11 cellular contexts compared by ENCODE assay signal in genomic region chr4:88599298-88599697, GRCh38. TPM values are rescaled to one million over a fixed set of nuclear protein-coding genes. Genes with fewer than 3 reads are reported as not detected.
A peak's percentile ranks its signal among the peaks of the same experiment; 100 is the strongest.
DNase-seq lines count a peak whose midpoint lies in the region; ATAC-seq and TF ChIP-seq lines count a peak whose summit lies in the region.
"Had no signal": no experiment of that assay in that cellular context is flagged by ENCODE, and none has a peak within 500 bp of the region (broad histone marks: within the 10 kb centered on the region; RNA-seq: fewer than 3 reads in every experiment).

No MANE protein-coding gene starts in this region.

- H3K4me3 ChIP-seq in astrocyte of the spinal cord (ENCODE audit: low read depth, low read length) (no peak overlapping the region), right cardiac atrium (ENCODE audit: low read length) (no peak overlapping the region), thoracic aorta (peak overlapping the region; percentile 31)

- CTCF ChIA-PET in activated CD4-positive, alpha-beta T cell treated with anti-CD3 and anti-CD28 coated beads for 36 hours (lab: Charles Lee), result interaction anchor here (0.6 to 1.2 kb wide), 5 partner anchors 9 to 75 kb away, joined by 3 to 4 read pairs (median 3); no protein-coding TSS in a partner anchor

- H3K36me3 Mint-ChIP-seq in activated CD4-positive, alpha-beta T cell treated with anti-CD3 and anti-CD28 coated beads for 36 hours (ENCODE audit: low read depth), result peaks cover 44% of the 10 kb centered on the region

- peaks cover 1% of the 10 kb centered on the region for H3K9me3 Mint-ChIP-seq in activated CD4-positive, alpha-beta T cell treated with anti-CD3 and anti-CD28 coated beads for 36 hours (ENCODE audit: low read depth)
- H3K9me3 Mint-ChIP-seq: stimulated activated naive B cell treated with anti-CD40 and anti-IgM and Interleukin-4, amounts not matched to agents 10 μg/mL and 1 μg/mL and 100 μg/mL, for 72 hours had no signal

- no peaks in the 10 kb centered on the region for H3K27me3 ChIP-seq in right cardiac atrium (ENCODE audit: control insufficient read depth, insufficient read depth)
- no peaks in the 10 kb centered on the region for H3K27me3 ChIP-seq in thoracic aorta (replicated peaks; ENCODE audit: insufficient read depth)

- H3K4me1 Mint-ChIP-seq in activated CD4-positive, alpha-beta T cell treated with anti-CD3 and anti-CD28 coated beads for 36 hours, result peaks cover 65% of the 10 kb centered on the region

- H3K36me3 ChIP-seq in thoracic aorta, result peaks cover 4% of the 10 kb centered on the region

- WGBS in right cardiac atrium, result 60% methylated on average over 3 of the region's 3 CpGs

- H3K9me3 ChIP-seq in right cardiac atrium (ENCODE audit: control insufficient read depth, low read length), result no peaks in the 10 kb centered on the region
- no peaks in the 10 kb centered on the region for H3K9me3 ChIP-seq in thoracic aorta

- peak overlapping the region; percentile 64 for H3K27ac Mint-ChIP-seq in activated CD4-positive, alpha-beta T cell treated with anti-CD3 and anti-CD28 coated beads for 36 hours

- H3K27me3 Mint-ChIP-seq in activated CD4-positive, alpha-beta T cell treated with anti-CD3 and anti-CD28 coated beads for 36 hours, result no peaks in the 10 kb centered on the region
- H3K27me3 Mint-ChIP-seq: stimulated activated naive B cell treated with anti-CD40 and anti-IgM and Interleukin-4, amounts not matched to agents 10 μg/mL and 1 μg/mL and 100 μg/mL, for 72 hours had no signal

- intact Hi-C loops in activated CD4-positive, alpha-beta T cell treated with anti-CD3 and anti-CD28 coated beads for 36 hours (cut with DNase I, micrococcal nuclease), result loop anchor here (10.0 kb wide), 2 partner anchors 516 to 1664 kb away; partner anchors contain the start of genes AFF1 (in 1 of the 2) and TIGD2 (in 1 of the 2)
- intact Hi-C loops in right cardiac atrium (cut with DNase I), result loop anchor here in 1 of 4 donors (10.0 kb wide), 1 partner anchor 64 kb away; no protein-coding TSS in a partner anchor

- H3K27ac ChIP-seq in right cardiac atrium (ENCODE audit: low read length) (no peak overlapping the region), thoracic aorta (peak overlapping the region; percentile 4 to 51)

- peaks cover 8% of the 10 kb centered on the region for H3K4me1 ChIP-seq in right cardiac atrium (ENCODE audit: control insufficient read depth, insufficient read depth, low read length)
- peaks cover 15 to 40% of the 10 kb centered on the region in 2 donors for H3K4me1 ChIP-seq in thoracic aorta (ENCODE audit: control insufficient read depth in 1 of 2, low read depth in 2 of 2)

- DNase-seq in activated CD4-positive, alpha-beta T cell treated with anti-CD3 and anti-CD28 coated beads for 36 hours, result no peak
- DNase-seq in activated CD4-positive, alpha-beta T cell treated with anti-CD3 and anti-CD28 coated beads for 1 hour, result no peak
- DNase-seq in astrocyte of the spinal cord (ENCODE audit: low read depth, low spot score), result peak; percentile 51
- no peak for DNase-seq in right cardiac atrium
- DNase-seq in thoracic aorta (ENCODE audit: low spot score), result no peak
- DNase-seq in midbrain (lab: John Stamatoyannopoulos, UW), result no peak
- DNase-seq: NCI-H226; stimulated activated naive B cell treated with anti-CD40 and anti-IgM and Interleukin-4, amounts not matched to agents 10 μg/mL and 1 μg/mL and 100 μg/mL, for 72 hours; T1000 had no signal

- no peak for ATAC-seq in activated CD4-positive, alpha-beta T cell treated with anti-CD3 and anti-CD28 coated beads for 36 hours
- ATAC-seq in right cardiac atrium, result peak; percentile 66 to 71
- peak; percentile 59 for ATAC-seq in thoracic aorta (ENCODE audit: insufficient number of reproducible peaks, low FRiP score, low read depth)
- ATAC-seq in GM18498 (IDR thresholded peaks at IDR 0.05; ENCODE audit: unreplicated experiment), result no peak
- ATAC-seq in HG02610 (IDR thresholded peaks at IDR 0.05; ENCODE audit: unreplicated experiment), result no peak
- ATAC-seq: stimulated activated naive B cell treated with anti-CD40 and anti-IgM and Interleukin-4, amounts not matched to agents 10 μg/mL and 1 μg/mL and 100 μg/mL, for 72 hours had no signal

- in situ Hi-C loops in astrocyte of the spinal cord (cut with HindIII; ENCODE audit: low sequenced_read_pairs), result no loop called here

- POLR2A ChIA-PET in activated CD4-positive, alpha-beta T cell treated with anti-CD3 and anti-CD28 coated beads for 36 hours (lab: Charles Lee), result no interaction called here

- TF ChIP-seq CTCF in astrocyte of the spinal cord (IDR thresholded peaks at IDR 0.05; ENCODE audit: low read depth, low read length) (no peak), thoracic aorta (IDR thresholded peaks at IDR 0.05) (no peak)

- H3K4me3 Mint-ChIP-seq in activated CD4-positive, alpha-beta T cell treated with anti-CD3 and anti-CD28 coated beads for 36 hours, result peak overlapping the region; percentile 32

RNA-seq across cellular contexts. Expression of gene HERC3, which starts 7.0 kb away (rescaled TPM):
- total RNA-seq in activated CD4-positive, alpha-beta T cell treated with anti-CD3 and anti-CD28 coated beads for 36 hours, result 10 to 100 TPM; 26.2 to 41.8 TPM
- 10 to 100 TPM; 42.4 to 60.6 (median 50.9) TPM for total RNA-seq in right cardiac atrium
- 18.0 TPM for polyA plus RNA-seq in right cardiac atrium
- 10 to 100 TPM; 34.5 to 51.4 TPM for total RNA-seq in thoracic aorta

Comparison
In these comparisons a context has a peak if more than half of its experiments do, and no peak if none do; other contexts are left out.
1. ATAC-seq: peak in right cardiac atrium (2 of 2) and thoracic aorta (single experiment); none in activated CD4-positive, alpha-beta T cell treated with anti-CD3 and anti-CD28 coated beads for 36 hours (single experiment), GM18498 (single experiment) and HG02610 (single experiment).